1 cellular context compared by ENCODE assay signal in genomic region chr3:187678869-187679268, GRCh38.
TF ChIP-seq lines count a peak whose summit lies in the region.

No MANE protein-coding gene starts in this region.

TF ChIP-seq in WTC11, 78 proteins besides CTCF, POLR2A, EP300 and RAD21 (continued from another document):
- TF ChIP-seq ARID4B (CRISPR knock-in tag; IDR thresholded peaks at IDR 0.05; ENCODE audit: borderline replicate concordance): no peak
- no peak for TF ChIP-seq ZNF671 (CRISPR knock-in tag; IDR thresholded peaks at IDR 0.05)
- TF ChIP-seq USF1 (CRISPR knock-in tag; IDR thresholded peaks at IDR 0.05): no peak
- no peak for TF ChIP-seq ZBTB21 (CRISPR knock-in tag; IDR thresholded peaks at IDR 0.05; ENCODE audit: borderline replicate concordance)
- no peak for TF ChIP-seq SP1 (CRISPR knock-in tag; conservative IDR thresholded peaks at IDR 0.05)
- no peak for TF ChIP-seq ESRRA (CRISPR knock-in tag; IDR thresholded peaks at IDR 0.05; ENCODE audit: borderline replicate concordance)
- no peak for TF ChIP-seq ZNF396 (CRISPR knock-in tag; IDR thresholded peaks at IDR 0.05; ENCODE audit: borderline replicate concordance)
- no peak for TF ChIP-seq ZNF416 (CRISPR knock-in tag; IDR thresholded peaks at IDR 0.05)
- no peak for TF ChIP-seq IRF2 (CRISPR knock-in tag; IDR thresholded peaks at IDR 0.05; ENCODE audit: borderline replicate concordance, low read depth)
